ENCODE assay signal across 9 cellular contexts in the genomic region with DNA sequence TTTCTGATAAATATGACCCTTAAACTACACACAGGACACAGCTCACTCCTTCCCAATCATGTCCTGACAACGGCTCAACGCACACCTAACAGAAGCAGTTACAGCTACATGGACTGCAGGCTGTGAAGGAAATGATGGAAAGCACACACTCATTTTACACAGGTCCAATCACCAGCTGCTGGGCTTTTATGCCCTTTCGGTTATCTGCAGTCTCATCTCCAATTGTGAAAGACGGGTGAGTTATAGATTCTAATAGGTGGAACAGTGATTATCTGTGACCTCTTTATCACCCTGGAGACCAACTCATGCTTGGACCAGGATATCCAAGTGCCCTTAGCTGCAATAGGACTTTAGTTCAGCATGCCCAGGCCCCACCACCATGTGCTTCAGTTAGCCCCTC.
"Had no signal": no experiment of that assay in that cellular context is flagged by ENCODE, and none has a peak within 500 bp of the region (broad histone marks: within the 10 kb centered on the region; RNA-seq: fewer than 3 reads in every experiment).

No MANE protein-coding gene starts in this region.

- DNase-seq: GM23248, GOT3, H9, HCEC 1CT, IMR-90, KBM-7 had no signal

- H3K9ac ChIP-seq: GM23248, KMS-11 had no signal

- FAIRE-seq: H54 had no signal

- H3K4me2 ChIP-seq: KMS-11 had no signal

- H2AFZ ChIP-seq: GM23248 had no signal

- H3K27ac ChIP-seq: GM23248, HL-60, KMS-11 had no signal

- H3K4me3 ChIP-seq: GM23248 had no signal
